In the genomic region with DNA sequence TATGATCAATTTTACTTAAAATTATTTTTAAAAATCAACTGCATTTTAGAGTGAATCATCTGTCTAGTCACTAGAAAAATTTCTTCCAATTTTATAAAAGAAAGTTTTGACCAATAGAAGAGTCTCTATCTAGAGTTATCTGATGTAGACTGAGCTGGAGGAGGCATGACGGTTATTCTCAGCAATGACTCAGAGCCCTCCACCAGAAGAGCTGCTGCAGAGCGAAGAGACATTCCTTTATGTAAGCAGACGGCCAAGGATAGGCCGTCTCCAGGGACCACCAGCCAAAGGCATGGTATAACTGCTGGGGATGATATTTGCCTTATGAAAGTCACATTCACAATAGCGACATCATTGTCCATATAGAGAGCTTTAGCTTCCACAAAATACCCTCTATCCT, we compare ENCODE assay signal across 14 cellular contexts. TPM values are rescaled to one million over a fixed set of nuclear protein-coding genes. Genes with fewer than 3 reads are reported as not detected.
A peak's percentile ranks its signal among the peaks of the same experiment; 100 is the strongest.
DNase-seq lines count a peak whose midpoint lies in the region; ATAC-seq and TF ChIP-seq lines count a peak whose summit lies in the region.
"Had no signal": no experiment of that assay in that cellular context is flagged by ENCODE, and none has a peak within 500 bp of the region (broad histone marks: within the 10 kb centered on the region; RNA-seq: fewer than 3 reads in every experiment).

No MANE protein-coding gene starts in this region.

- peak overlapping the region; percentile 74; the same call in 1 of the 2 replicates for H3K27ac Mint-ChIP-seq in WTC11
- H3K27ac Mint-ChIP-seq: activated T-helper 2 cell treated with anti-CD3 and anti-CD28 coated beads, Interferon-gamma antibody, Interleukin-2, Interleukin-4, amounts not matched to agents 10 μg/mL and 5 μg/mL and 100 μg/mL, durations not matched to agents 14 hours and 24 hours and 36 hours; progenitor cell of endocrine pancreas had no signal

- no peaks in the 10 kb centered on the region for H3K27me3 Mint-ChIP-seq in WTC11 (ENCODE audit: low read depth)

- CTCF ChIA-PET in WTC11 (lab: Charles Lee) = interaction anchor here (0.8 to 1.0 kb wide), 4 partner anchors 11 to 85 kb away, joined by 3 read pairs; no protein-coding TSS in a partner anchor

- H3K4me3 Mint-ChIP-seq in WTC11 = no peak overlapping the region

- no peak for TF ChIP-seq CTCF in WTC11 (IDR thresholded peaks at IDR 0.05)

- peak; percentile 53 for DNase-seq in GM04503 (ENCODE audit: low read depth)
- DNase-seq in WTC11 (ENCODE audit: low spot score) = no peak
- DNase-seq in fibroblast of peridontal ligament (ENCODE audit: extremely low read depth) = peak; percentile 90
- DNase-seq in stromal cell of bone marrow (ENCODE audit: low read depth) = peak; percentile 77
- no peak for DNase-seq in SHP77 treated with DMSO at 0.1 percent for 48 hours (lab: John Stamatoyannopoulos, UW)
- no peak for DNase-seq in activated CD4-positive, alpha-beta T cell treated with anti-CD3 and anti-CD28 coated beads for 4 hours
- DNase-seq: activated CD4-positive, alpha-beta T cell treated with anti-CD3 and anti-CD28 coated beads, Interleukin-2, amount 50 U/mL, for 48 hours; body of pancreas; effector memory CD4-positive, alpha-beta T cell; heart right ventricle; NCI-H1048 had no signal

- H3K9me3 Mint-ChIP-seq in WTC11 = peaks cover 42% of the 10 kb centered on the region
- H3K9me3 Mint-ChIP-seq: activated T-helper 2 cell treated with anti-CD3 and anti-CD28 coated beads, Interferon-gamma antibody, Interleukin-2, Interleukin-4, amounts not matched to agents 10 μg/mL and 5 μg/mL and 100 μg/mL, durations not matched to agents 14 hours and 24 hours and 36 hours had no signal

- POLR2A ChIA-PET in WTC11 (lab: Charles Lee) = no interaction called here

- peaks cover 50% of the 10 kb centered on the region for H3K36me3 Mint-ChIP-seq in WTC11

- peaks cover 5% of the 10 kb centered on the region for H3K4me1 Mint-ChIP-seq in WTC11

- ATAC-seq in WTC11 = peak; percentile 71
- no peak for ATAC-seq in activated CD4-positive, CD25-positive, alpha-beta regulatory T cell treated with anti-CD3 and anti-CD28 coated beads, Interleukin-2, amount 50 U/mL, for 24 hours
- ATAC-seq: body of pancreas had no signal

TF ChIP-seq in WTC11, 78 proteins besides CTCF, POLR2A, EP300 and RAD21:
- TF ChIP-seq, protein P1, sequence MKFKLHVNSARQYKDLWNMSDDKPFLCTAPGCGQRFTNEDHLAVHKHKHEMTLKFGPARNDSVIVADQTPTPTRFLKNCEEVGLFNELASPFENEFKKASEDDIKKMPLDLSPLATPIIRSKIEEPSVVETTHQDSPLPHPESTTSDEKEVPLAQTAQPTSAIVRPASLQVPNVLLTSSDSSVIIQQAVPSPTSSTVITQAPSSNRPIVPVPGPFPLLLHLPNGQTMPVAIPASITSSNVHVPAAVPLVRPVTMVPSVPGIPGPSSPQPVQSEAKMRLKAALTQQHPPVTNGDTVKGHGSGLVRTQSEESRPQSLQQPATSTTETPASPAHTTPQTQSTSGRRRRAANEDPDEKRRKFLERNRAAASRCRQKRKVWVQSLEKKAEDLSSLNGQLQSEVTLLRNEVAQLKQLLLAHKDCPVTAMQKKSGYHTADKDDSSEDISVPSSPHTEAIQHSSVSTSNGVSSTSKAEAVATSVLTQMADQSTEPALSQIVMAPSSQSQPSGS (CRISPR knock-in tag; IDR thresholded peaks at IDR 0.05; ENCODE audit: borderline replicate concordance, low read depth) = no peak
- no peak for TF ChIP-seq RELA (CRISPR knock-in tag; IDR thresholded peaks at IDR 0.05; ENCODE audit: borderline replicate concordance)
- no peak for TF ChIP-seq FOXJ3 (CRISPR knock-in tag; IDR thresholded peaks at IDR 0.05; ENCODE audit: borderline replicate concordance)
- TF ChIP-seq, protein P2, sequence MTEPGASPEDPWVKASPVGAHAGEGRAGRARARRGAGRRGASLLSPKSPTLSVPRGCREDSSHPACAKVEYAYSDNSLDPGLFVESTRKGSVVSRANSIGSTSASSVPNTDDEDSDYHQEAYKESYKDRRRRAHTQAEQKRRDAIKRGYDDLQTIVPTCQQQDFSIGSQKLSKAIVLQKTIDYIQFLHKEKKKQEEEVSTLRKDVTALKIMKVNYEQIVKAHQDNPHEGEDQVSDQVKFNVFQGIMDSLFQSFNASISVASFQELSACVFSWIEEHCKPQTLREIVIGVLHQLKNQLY (CRISPR knock-in tag; IDR thresholded peaks at IDR 0.05) = no peak
- no peak for TF ChIP-seq ZNF416 (CRISPR knock-in tag; IDR thresholded peaks at IDR 0.05)
- TF ChIP-seq ZNF396 (CRISPR knock-in tag; IDR thresholded peaks at IDR 0.05; ENCODE audit: borderline replicate concordance) = no peak
- TF ChIP-seq GRHL2 (CRISPR knock-in tag; IDR thresholded peaks at IDR 0.05; ENCODE audit: insufficient replicate concordance, severe bottlenecking) = no peak
- no peak for TF ChIP-seq CREB1 (CRISPR knock-in tag; IDR thresholded peaks at IDR 0.05)
- TF ChIP-seq ZNF263 (CRISPR knock-in tag; IDR thresholded peaks at IDR 0.05; ENCODE audit: low read depth) = no peak
- no peak for TF ChIP-seq NR3C1 (CRISPR knock-in tag; conservative IDR thresholded peaks at IDR 0.05; ENCODE audit: low read depth)
TF ChIP-seq in WTC11: peak in this region for 0.

RNA-seq across cellular contexts. Expression of a gene that starts 23.0 kb away (rescaled TPM):
- 62.4 to 67.4 TPM (median 67.3 TPM) in 3 replicates for total RNA-seq in WTC11 (2021)
- total RNA-seq: activated T-helper 2 cell treated with anti-CD3 and anti-CD28 coated beads, Interferon-gamma antibody, Interleukin-2, Interleukin-4, amounts not matched to agents 10 μg/mL and 5 μg/mL and 100 μg/mL, durations not matched to agents 14 hours and 24 hours and 36 hours; progenitor cell of endocrine pancreas had no signal

Comparison
In these comparisons a context has a peak if more than half of its experiments do, and no peak if none do; other contexts are left out.
1. DNase-seq: peak in GM04503 (single experiment), fibroblast of peridontal ligament (single experiment) and stromal cell of bone marrow (single experiment); none in WTC11 (single experiment), SHP77 treated with DMSO at 0.1 percent for 48 hours (single experiment) and activated CD4-positive, alpha-beta T cell treated with anti-CD3 and anti-CD28 coated beads for 4 hours (0 of 2).